In the genomic region with DNA sequence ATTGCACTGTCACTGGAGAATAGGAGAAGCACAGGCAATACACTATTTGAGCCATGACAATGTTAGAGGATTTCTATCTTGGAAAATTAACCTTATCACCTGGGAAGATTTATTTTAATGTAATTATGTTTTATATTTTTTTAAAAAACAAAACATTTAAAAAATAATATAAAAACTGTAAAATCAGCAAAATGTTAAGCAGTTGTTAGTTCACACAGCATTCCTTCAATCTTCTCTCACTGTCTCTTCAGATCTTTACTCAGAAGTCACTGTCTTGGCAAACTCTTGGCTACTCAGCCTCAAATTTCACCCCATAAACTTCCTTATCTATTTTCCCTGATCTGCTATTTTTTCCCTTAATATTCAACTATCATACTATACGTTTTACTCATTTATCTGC, we compare ENCODE assay signal across 8 cellular contexts.
"Had no signal": no experiment of that assay in that cellular context is flagged by ENCODE, and none has a peak within 500 bp of the region (broad histone marks: within the 10 kb centered on the region; RNA-seq: fewer than 3 reads in every experiment).

No MANE protein-coding gene starts in this region.

- H3K4me3 ChIP-seq: GM12878 had no signal

- DNase-seq: GDM1, GF-D8 had no signal

- FAIRE-seq: G401.6, GM12878, GM12891, GM12892, GM18507, GM19239 had no signal
